In genomic region chr3:89314454-89314853, GRCh38 we compare ENCODE assay signal across 9 cellular contexts.
DNase-seq lines count a peak whose midpoint lies in the region; ATAC-seq, FAIRE-seq and TF ChIP-seq lines count a peak whose summit lies in the region.
"Had no signal": no experiment of that assay in that cellular context is flagged by ENCODE, and none has a peak within 500 bp of the region (broad histone marks: within the 10 kb centered on the region; RNA-seq: fewer than 3 reads in every experiment).

No MANE protein-coding gene starts in this region.

- peak; percentile 48 for TF ChIP-seq CTCF in D721Med (IDR thresholded peaks at IDR 0.05; ENCODE audit: insufficient read depth, missing control alignments)
- peak; percentile 44 for TF ChIP-seq CTCF in WERI-Rb-1 (IDR thresholded peaks at IDR 0.05; ENCODE audit: low read depth, low read length)
- TF ChIP-seq CTCF in gastrocnemius medialis (IDR thresholded peaks at IDR 0.05 in 4 of 5, conservative IDR thresholded peaks at IDR 0.05 in 1 of 5) = no peak

- intact Hi-C loops in gastrocnemius medialis (cut with DNase I; ENCODE audit: low total_unique reads) = no loop called here

- peak; percentile 84 for FAIRE-seq in D721Med (lab: Jason Lieb, UNC)
- FAIRE-seq in islet of Langerhans (lab: Jason Lieb, UNC) = peak; percentile 30

- TF ChIP-seq POLR2A in gastrocnemius medialis (IDR thresholded peaks at IDR 0.05) = no peak

- no peaks in the 10 kb centered on the region for H3K4me1 ChIP-seq in gastrocnemius medialis

- no peaks in the 10 kb centered on the region for H3K9me3 ChIP-seq in WERI-Rb-1 (ENCODE audit: severe bottlenecking)
- no peaks in the 10 kb centered on the region for H3K9me3 ChIP-seq in gastrocnemius medialis

- H3K27ac ChIP-seq in WERI-Rb-1 = no peak overlapping the region
- H3K27ac ChIP-seq in gastrocnemius medialis = no peak overlapping the region

- ATAC-seq in gastrocnemius medialis (no peak), HG03520 (IDR thresholded peaks at IDR 0.05; ENCODE audit: unreplicated experiment) (no peak)

- H3K4me3 ChIP-seq in WERI-Rb-1 (ENCODE audit: low read depth, low read length) = no peak overlapping the region
- no peak overlapping the region for H3K4me3 ChIP-seq in gastrocnemius medialis

- no peak for DNase-seq in D721Med (ENCODE audit: insufficient read length, low spot score)
- peak; percentile 3 for DNase-seq in LoVo (ENCODE audit: low spot score)
- peak; percentile 39 for DNase-seq in WERI-Rb-1
- DNase-seq in T-helper 9 cell = no peak
- no peak for DNase-seq in NCI-H774 (lab: John Stamatoyannopoulos, UW)
- DNase-seq in gastrocnemius medialis = no peak
- DNase-seq: activated naive CD4-positive, alpha-beta T cell had no signal

- H3K36me3 ChIP-seq in WERI-Rb-1 (no peaks in the 10 kb centered on the region), gastrocnemius medialis (no peaks in the 10 kb centered on the region)

- in situ Hi-C loops in gastrocnemius medialis (cut with MboI; ENCODE audit: low sequenced_read_pairs in 4 of 4) = no loop called here

- no peaks in the 10 kb centered on the region for H3K27me3 ChIP-seq in WERI-Rb-1 (ENCODE audit: insufficient read depth, low read depth, severe bottlenecking)
- no peaks in the 10 kb centered on the region for H3K27me3 ChIP-seq in gastrocnemius medialis

Comparison
In these comparisons a context has a peak if more than half of its experiments do, and no peak if none do; other contexts are left out.
1. DNase-seq: peak in LoVo (single experiment) and WERI-Rb-1 (single experiment); none in D721Med (single experiment), T-helper 9 cell (single experiment), NCI-H774 (single experiment) and gastrocnemius medialis (0 of 2).
2. CTCF ChIP-seq: peak in D721Med (single experiment) and WERI-Rb-1 (single experiment); none in gastrocnemius medialis (0 of 5).